ENCODE assay signal across 1 cellular context in genomic region chr15:72797338-72797689, GRCh38.
A peak's percentile ranks its signal among the peaks of the same experiment; 100 is the strongest.
TF ChIP-seq lines count a peak whose summit lies in the region.

No MANE protein-coding gene starts in this region.

TF ChIP-seq in HepG2, 621 proteins besides CTCF, POLR2A, EP300 and RAD21 (continued from another document):
- TF ChIP-seq, protein P1, sequence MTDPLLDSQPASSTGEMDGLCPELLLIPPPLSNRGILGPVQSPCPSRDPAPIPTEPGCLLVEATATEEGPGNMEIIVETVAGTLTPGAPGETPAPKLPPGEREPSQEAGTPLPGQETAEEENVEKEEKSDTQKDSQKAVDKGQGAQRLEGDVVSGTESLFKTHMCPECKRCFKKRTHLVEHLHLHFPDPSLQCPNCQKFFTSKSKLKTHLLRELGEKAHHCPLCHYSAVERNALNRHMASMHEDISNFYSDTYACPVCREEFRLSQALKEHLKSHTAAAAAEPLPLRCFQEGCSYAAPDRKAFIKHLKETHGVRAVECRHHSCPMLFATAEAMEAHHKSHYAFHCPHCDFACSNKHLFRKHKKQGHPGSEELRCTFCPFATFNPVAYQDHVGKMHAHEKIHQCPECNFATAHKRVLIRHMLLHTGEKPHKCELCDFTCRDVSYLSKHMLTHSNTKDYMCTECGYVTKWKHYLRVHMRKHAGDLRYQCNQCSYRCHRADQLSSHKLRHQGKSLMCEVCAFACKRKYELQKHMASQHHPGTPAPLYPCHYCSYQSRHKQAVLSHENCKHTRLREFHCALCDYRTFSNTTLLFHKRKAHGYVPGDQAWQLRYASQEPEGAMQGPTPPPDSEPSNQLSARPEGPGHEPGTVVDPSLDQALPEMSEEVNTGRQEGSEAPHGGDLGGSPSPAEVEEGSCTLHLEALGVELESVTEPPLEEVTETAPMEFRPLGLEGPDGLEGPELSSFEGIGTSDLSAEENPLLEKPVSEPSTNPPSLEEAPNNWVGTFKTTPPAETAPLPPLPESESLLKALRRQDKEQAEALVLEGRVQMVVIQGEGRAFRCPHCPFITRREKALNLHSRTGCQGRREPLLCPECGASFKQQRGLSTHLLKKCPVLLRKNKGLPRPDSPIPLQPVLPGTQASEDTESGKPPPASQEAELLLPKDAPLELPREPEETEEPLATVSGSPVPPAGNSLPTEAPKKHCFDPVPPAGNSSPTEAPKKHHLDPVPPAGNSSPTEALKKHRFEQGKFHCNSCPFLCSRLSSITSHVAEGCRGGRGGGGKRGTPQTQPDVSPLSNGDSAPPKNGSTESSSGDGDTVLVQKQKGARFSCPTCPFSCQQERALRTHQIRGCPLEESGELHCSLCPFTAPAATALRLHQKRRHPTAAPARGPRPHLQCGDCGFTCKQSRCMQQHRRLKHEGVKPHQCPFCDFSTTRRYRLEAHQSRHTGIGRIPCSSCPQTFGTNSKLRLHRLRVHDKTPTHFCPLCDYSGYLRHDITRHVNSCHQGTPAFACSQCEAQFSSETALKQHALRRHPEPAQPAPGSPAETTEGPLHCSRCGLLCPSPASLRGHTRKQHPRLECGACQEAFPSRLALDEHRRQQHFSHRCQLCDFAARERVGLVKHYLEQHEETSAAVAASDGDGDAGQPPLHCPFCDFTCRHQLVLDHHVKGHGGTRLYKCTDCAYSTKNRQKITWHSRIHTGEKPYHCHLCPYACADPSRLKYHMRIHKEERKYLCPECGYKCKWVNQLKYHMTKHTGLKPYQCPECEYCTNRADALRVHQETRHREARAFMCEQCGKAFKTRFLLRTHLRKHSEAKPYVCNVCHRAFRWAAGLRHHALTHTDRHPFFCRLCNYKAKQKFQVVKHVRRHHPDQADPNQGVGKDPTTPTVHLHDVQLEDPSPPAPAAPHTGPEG (CRISPR knock-in tag; IDR thresholded peaks at IDR 0.05): no peak
- TF ChIP-seq NCOA5 (CRISPR knock-in tag; IDR thresholded peaks at IDR 0.05) (no peak), ARID4A (CRISPR knock-in tag; IDR thresholded peaks at IDR 0.05; ENCODE audit: borderline replicate concordance) (no peak), ZNF574 (CRISPR knock-in tag; IDR thresholded peaks at IDR 0.05) (no peak), TFE3 (CRISPR knock-in tag; IDR thresholded peaks at IDR 0.05) (no peak), SRSF9 (IDR thresholded peaks at IDR 0.05; ENCODE audit: borderline replicate concordance, insufficient read depth, low read depth, low read length, poor library complexity, severe bottlenecking) (no peak), ZNF780A (CRISPR knock-in tag; IDR thresholded peaks at IDR 0.05) (no peak), USF2 (IDR thresholded peaks at IDR 0.05; ENCODE audit: low read depth, low read length) (no peak), USF2 (CRISPR knock-in tag; IDR thresholded peaks at IDR 0.05; ENCODE audit: borderline replicate concordance) (no peak), ZFP90 (CRISPR knock-in tag; IDR thresholded peaks at IDR 0.05; ENCODE audit: borderline replicate concordance) (no peak), PHF8 (CRISPR knock-in tag; IDR thresholded peaks at IDR 0.05) (0 out of 2 replicates have a peak, but pooled peaks have one; percentile 15)
- TF ChIP-seq, protein P2, sequence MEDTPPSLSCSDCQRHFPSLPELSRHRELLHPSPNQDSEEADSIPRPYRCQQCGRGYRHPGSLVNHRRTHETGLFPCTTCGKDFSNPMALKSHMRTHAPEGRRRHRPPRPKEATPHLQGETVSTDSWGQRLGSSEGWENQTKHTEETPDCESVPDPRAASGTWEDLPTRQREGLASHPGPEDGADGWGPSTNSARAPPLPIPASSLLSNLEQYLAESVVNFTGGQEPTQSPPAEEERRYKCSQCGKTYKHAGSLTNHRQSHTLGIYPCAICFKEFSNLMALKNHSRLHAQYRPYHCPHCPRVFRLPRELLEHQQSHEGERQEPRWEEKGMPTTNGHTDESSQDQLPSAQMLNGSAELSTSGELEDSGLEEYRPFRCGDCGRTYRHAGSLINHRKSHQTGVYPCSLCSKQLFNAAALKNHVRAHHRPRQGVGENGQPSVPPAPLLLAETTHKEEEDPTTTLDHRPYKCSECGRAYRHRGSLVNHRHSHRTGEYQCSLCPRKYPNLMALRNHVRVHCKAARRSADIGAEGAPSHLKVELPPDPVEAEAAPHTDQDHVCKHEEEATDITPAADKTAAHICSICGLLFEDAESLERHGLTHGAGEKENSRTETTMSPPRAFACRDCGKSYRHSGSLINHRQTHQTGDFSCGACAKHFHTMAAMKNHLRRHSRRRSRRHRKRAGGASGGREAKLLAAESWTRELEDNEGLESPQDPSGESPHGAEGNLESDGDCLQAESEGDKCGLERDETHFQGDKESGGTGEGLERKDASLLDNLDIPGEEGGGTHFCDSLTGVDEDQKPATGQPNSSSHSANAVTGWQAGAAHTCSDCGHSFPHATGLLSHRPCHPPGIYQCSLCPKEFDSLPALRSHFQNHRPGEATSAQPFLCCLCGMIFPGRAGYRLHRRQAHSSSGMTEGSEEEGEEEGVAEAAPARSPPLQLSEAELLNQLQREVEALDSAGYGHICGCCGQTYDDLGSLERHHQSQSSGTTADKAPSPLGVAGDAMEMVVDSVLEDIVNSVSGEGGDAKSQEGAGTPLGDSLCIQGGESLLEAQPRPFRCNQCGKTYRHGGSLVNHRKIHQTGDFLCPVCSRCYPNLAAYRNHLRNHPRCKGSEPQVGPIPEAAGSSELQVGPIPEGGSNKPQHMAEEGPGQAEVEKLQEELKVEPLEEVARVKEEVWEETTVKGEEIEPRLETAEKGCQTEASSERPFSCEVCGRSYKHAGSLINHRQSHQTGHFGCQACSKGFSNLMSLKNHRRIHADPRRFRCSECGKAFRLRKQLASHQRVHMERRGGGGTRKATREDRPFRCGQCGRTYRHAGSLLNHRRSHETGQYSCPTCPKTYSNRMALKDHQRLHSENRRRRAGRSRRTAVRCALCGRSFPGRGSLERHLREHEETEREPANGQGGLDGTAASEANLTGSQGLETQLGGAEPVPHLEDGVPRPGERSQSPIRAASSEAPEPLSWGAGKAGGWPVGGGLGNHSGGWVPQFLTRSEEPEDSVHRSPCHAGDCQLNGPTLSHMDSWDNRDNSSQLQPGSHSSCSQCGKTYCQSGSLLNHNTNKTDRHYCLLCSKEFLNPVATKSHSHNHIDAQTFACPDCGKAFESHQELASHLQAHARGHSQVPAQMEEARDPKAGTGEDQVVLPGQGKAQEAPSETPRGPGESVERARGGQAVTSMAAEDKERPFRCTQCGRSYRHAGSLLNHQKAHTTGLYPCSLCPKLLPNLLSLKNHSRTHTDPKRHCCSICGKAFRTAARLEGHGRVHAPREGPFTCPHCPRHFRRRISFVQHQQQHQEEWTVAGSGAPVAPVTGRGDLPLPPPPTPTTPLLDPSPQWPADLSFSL (CRISPR knock-in tag; IDR thresholded peaks at IDR 0.05): 0 out of 2 replicates have a peak, but pooled peaks have one; percentile 20
- TF ChIP-seq, protein P3, sequence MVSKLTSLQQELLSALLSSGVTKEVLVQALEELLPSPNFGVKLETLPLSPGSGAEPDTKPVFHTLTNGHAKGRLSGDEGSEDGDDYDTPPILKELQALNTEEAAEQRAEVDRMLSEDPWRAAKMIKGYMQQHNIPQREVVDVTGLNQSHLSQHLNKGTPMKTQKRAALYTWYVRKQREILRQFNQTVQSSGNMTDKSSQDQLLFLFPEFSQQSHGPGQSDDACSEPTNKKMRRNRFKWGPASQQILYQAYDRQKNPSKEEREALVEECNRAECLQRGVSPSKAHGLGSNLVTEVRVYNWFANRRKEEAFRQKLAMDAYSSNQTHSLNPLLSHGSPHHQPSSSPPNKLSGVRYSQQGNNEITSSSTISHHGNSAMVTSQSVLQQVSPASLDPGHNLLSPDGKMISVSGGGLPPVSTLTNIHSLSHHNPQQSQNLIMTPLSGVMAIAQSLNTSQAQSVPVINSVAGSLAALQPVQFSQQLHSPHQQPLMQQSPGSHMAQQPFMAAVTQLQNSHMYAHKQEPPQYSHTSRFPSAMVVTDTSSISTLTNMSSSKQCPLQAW (CRISPR knock-in tag; IDR thresholded peaks at IDR 0.05): no peak
